10 cellular contexts compared by ENCODE assay signal in genomic region chr19:41323023-41323422, GRCh38. TPM values are rescaled to one million over a fixed set of nuclear protein-coding genes. Genes with fewer than 3 reads are reported as not detected.
A peak's percentile ranks its signal among the peaks of the same experiment; 100 is the strongest.
DNase-seq lines count a peak whose midpoint lies in the region; ATAC-seq, FAIRE-seq and TF ChIP-seq lines count a peak whose summit lies in the region.
"Had no signal": no experiment of that assay in that cellular context is flagged by ENCODE, and none has a peak within 500 bp of the region (broad histone marks: within the 10 kb centered on the region; RNA-seq: fewer than 3 reads in every experiment).

No MANE protein-coding gene starts in this region.

- DNase-seq in activated CD4-positive, alpha-beta T cell treated with anti-CD3 and anti-CD28 coated beads, Interleukin-2, amount 10 ng/mL, durations not matched to agents 24 days and 14 days = no peak
- no peak for DNase-seq in activated CD4-positive, alpha-beta T cell treated with anti-CD3 and anti-CD28 coated beads for 4 hours
- DNase-seq in astrocyte of the hippocampus (ENCODE audit: low read depth, low spot score) = peak; percentile 52
- no peak for DNase-seq in HepG2 (ENCODE audit: low spot score)
- no peak for DNase-seq in tibial nerve (ENCODE audit: low spot score in 2 of 2)
- no peak for DNase-seq in hippocampal formation (lab: John Stamatoyannopoulos, UW)
- DNase-seq in central memory CD4-positive, alpha-beta T cell = no peak
- DNase-seq: stimulated activated CD4-positive, alpha-beta T cell treated with anti-CD3 and anti-CD28 coated beads, Interleukin-2, amount 100 ng/mL, for 48 hours had no signal

- no peak for TF ChIP-seq RAD21 in HepG2 (CRISPR knock-in tag; IDR thresholded peaks at IDR 0.05)

- H3K4me3 ChIP-seq in HepG2 (replicated peaks in 1 of 3; ENCODE audit: insufficient read depth in 1 of 3, low read depth in 2 of 3, low read length in 3 of 3) = peak overlapping the region in 2 of 3 experiments; percentile 15 to 69; a peak in 3 of 6 replicates
- H3K4me3 ChIP-seq in tibial nerve = no peak overlapping the region

- no peaks in the 10 kb centered on the region for H3K27me3 Mint-ChIP-seq in activated CD4-positive, alpha-beta T cell treated with anti-CD3 and anti-CD28 coated beads, Interleukin-2, amount 10 ng/mL, durations not matched to agents 24 days and 14 days

- peaks cover 66% of the 10 kb centered on the region for H3K36me3 Mint-ChIP-seq in activated CD4-positive, alpha-beta T cell treated with anti-CD3 and anti-CD28 coated beads, Interleukin-2, amount 10 ng/mL, durations not matched to agents 24 days and 14 days (ENCODE audit: low read depth)

- peaks cover 2% of the 10 kb centered on the region for H3K79me2 ChIP-seq in HepG2 (ENCODE audit: insufficient read depth, low read length)

- POLR2A ChIA-PET in HepG2 (lab: Yijun Ruan, JAX) = interaction anchor here (0.7 to 6.2 kb wide), 10 partner anchors 13 to 116 kb away, joined by 3 to 73 read pairs (median 7); partner anchors contain the start of genes B3GNT8, B9D2, CCDC97 and HNRNPUL1

- H3K36me3 ChIP-seq in HepG2 (replicated peaks in 1 of 2; ENCODE audit: control insufficient read depth in 1 of 2, insufficient read depth in 2 of 2, low read length in 2 of 2) (peaks cover 8 to 22% of the 10 kb centered on the region in 2 experiments; a peak in 4 of 5 replicates), tibial nerve (peaks cover 0 to 52% (median 15%) of the 10 kb centered on the region in 3 donors)

- in situ Hi-C loops in HepG2 (cut with HindIII; ENCODE audit: extremely low pct_ligation_motif_present, low pct_unique_long_range_greater_than_20kb) = no loop called here

- peak overlapping the region; percentile 72 for H3K9ac ChIP-seq in HepG2 (ENCODE audit: insufficient read depth, low read depth, low read length)

- ATAC-seq in HepG2 (peak; percentile 9), HG03039 (IDR thresholded peaks at IDR 0.05; ENCODE audit: unreplicated experiment) (no peak)

- TF ChIP-seq EP300 in HepG2 (IDR thresholded peaks at IDR 0.05; ENCODE audit: low read depth in 2 of 2, low read length in 2 of 2) (peak in 1 of 2 experiments; percentile 16; a peak in 1 of 4 replicates), HepG2 (CRISPR knock-in tag; IDR thresholded peaks at IDR 0.05; ENCODE audit: borderline replicate concordance) (no peak), tibial nerve (IDR thresholded peaks at IDR 0.05) (no peak)

- WGBS in HepG2 (ENCODE audit: low lambda C conversion rate) = 8% methylated on average over 7 of the region's 7 CpGs
- WGBS in tibial nerve, 2 donors = 54 to 55% methylated on average over 7 of the region's 7 CpGs

- intact Hi-C loops in activated CD4-positive, alpha-beta T cell treated with anti-CD3 and anti-CD28 coated beads, Interleukin-2, amount 10 ng/mL, durations not matched to agents 24 days and 14 days (cut with micrococcal nuclease) = no loop called here
- intact Hi-C loops in HepG2 (cut with micrococcal nuclease; ENCODE audit: unreplicated experiment) = no loop called here

- peak; percentile 56 for FAIRE-seq in HepG2 (lab: Jason Lieb, UNC)

- CTCF ChIA-PET in HepG2 (lab: Yijun Ruan, JAX; ENCODE audit: low intra/inter-chr PET ratio, low total read pairs) = no interaction called here

- no peaks in the 10 kb centered on the region for H3K9me3 Mint-ChIP-seq in activated CD4-positive, alpha-beta T cell treated with anti-CD3 and anti-CD28 coated beads, Interleukin-2, amount 10 ng/mL, durations not matched to agents 24 days and 14 days

- H3K4me1 Mint-ChIP-seq in activated CD4-positive, alpha-beta T cell treated with anti-CD3 and anti-CD28 coated beads, Interleukin-2, amount 10 ng/mL, durations not matched to agents 24 days and 14 days = peaks cover 40% of the 10 kb centered on the region

- H3K4me1 ChIP-seq in HepG2 (ENCODE audit: insufficient read depth, low read length) (peaks cover 78% of the 10 kb centered on the region), tibial nerve (peaks cover 0 to 70% (median 57%) of the 10 kb centered on the region in 4 donors)

- TSS peak; percentile 53 for BruUV-seq in HepG2 (replicated peaks; lab: Mats Ljungman, UMichigan)

- H3K27me3 ChIP-seq in HepG2 (ENCODE audit: control insufficient read depth in 1 of 2, insufficient read depth in 2 of 2, low read length in 2 of 2) = no peaks in the 10 kb centered on the region
- no peaks in the 10 kb centered on the region for H3K27me3 ChIP-seq in tibial nerve

- H3K27ac Mint-ChIP-seq in activated CD4-positive, alpha-beta T cell treated with anti-CD3 and anti-CD28 coated beads, Interleukin-2, amount 10 ng/mL, durations not matched to agents 24 days and 14 days = peak overlapping the region; percentile 84

- H3K4me2 ChIP-seq in HepG2 (ENCODE audit: low read depth, low read length) = peak overlapping the region; percentile 77

- H3K27ac ChIP-seq in HepG2 (ENCODE audit: extremely low read length, insufficient read depth, low read length) = peak overlapping the region; percentile 74
- peak overlapping the region; percentile 63 to 95 (median 81) for H3K27ac ChIP-seq in tibial nerve
- H3K27ac ChIP-seq: C4-2B had no signal

- H3K4me3 Mint-ChIP-seq in activated CD4-positive, alpha-beta T cell treated with anti-CD3 and anti-CD28 coated beads, Interleukin-2, amount 10 ng/mL, durations not matched to agents 24 days and 14 days = peak overlapping the region; percentile 15

- no peak overlapping the region for H2AFZ ChIP-seq in HepG2 (ENCODE audit: low read length)

- no peaks in the 10 kb centered on the region for H4K20me1 ChIP-seq in HepG2 (ENCODE audit: insufficient read depth, low read length)

- TF ChIP-seq CTCF in HepG2 (CRISPR knock-in tag; IDR thresholded peaks at IDR 0.05) = peak; percentile 43
- no peak for TF ChIP-seq CTCF in tibial nerve (IDR thresholded peaks at IDR 0.05)

- H3K9me3 ChIP-seq in HepG2 (ENCODE audit: low read length) (no peaks in the 10 kb centered on the region), tibial nerve (no peaks in the 10 kb centered on the region)

- TF ChIP-seq POLR2A in HepG2 (IDR thresholded peaks at IDR 0.05; ENCODE audit: insufficient read depth in 1 of 2, low read depth in 2 of 2, low read length in 2 of 2) (no peak), tibial nerve (IDR thresholded peaks at IDR 0.05) (no peak)

RNA-seq across cellular contexts. Expression of gene CCDC97, which starts 13.1 kb away (rescaled TPM):
- 30.4 and 30.7 TPM in 2 replicates for total RNA-seq in activated CD4-positive, alpha-beta T cell treated with anti-CD3 and anti-CD28 coated beads, Interleukin-2, amount 10 ng/mL, durations not matched to agents 24 days and 14 days
- total RNA-seq in HepG2 (2016; rRNA removed; fragmentation: Illumina TruSeq; extraction: Trizol) (7.1 and 7.3 TPM in 2 replicates), tibial nerve (10 to 100 TPM; 12.9 to 21.3 (median 15.0) TPM)
- total RNA-seq in HepG2 (2016; cell fraction: cytosol; rRNA removed; fragmentation: Illumina TruSeq; extraction: Trizol; ENCODE audit: low read depth) = 1.5 and 3.3 TPM in 2 replicates
- 6.7 and 7.8 TPM in 2 replicates for total RNA-seq in HepG2 (2016; cell fraction: insoluble cytoplasmic fraction; rRNA removed; fragmentation: Illumina TruSeq; extraction: Trizol)
- 4.3 and 5.8 TPM in 2 replicates for total RNA-seq in HepG2 (2016; cell fraction: membrane; rRNA removed; fragmentation: Illumina TruSeq; extraction: Trizol)
- total RNA-seq in HepG2 (2016; cell fraction: nucleus; rRNA removed; fragmentation: Illumina TruSeq; extraction: Trizol) = 5.8 and 7.6 TPM in 2 replicates
- 6.2 and 7.2 TPM in 2 replicates for polyA plus RNA-seq in HepG2 (2011; rRNA removed)
- 6.6 and 7.0 TPM in 2 replicates for polyA plus RNA-seq in HepG2 (2011; cell fraction: cytosol; rRNA removed)
- 10.5 and 12.4 TPM in 2 replicates for polyA plus RNA-seq in HepG2 (2011; cell fraction: nucleus; rRNA removed)
- polyA plus RNA-seq in HepG2 (2012) = 8.9 and 9.4 TPM in 2 replicates
- 1.4 and 1.9 TPM in 2 replicates for polyA plus RNA-seq in HepG2 (2016; cell fraction: cytosol; fragmentation: Illumina TruSeq; extraction: Trizol; ENCODE audit: low read depth)
- polyA plus RNA-seq in HepG2 (2016; cell fraction: insoluble cytoplasmic fraction; fragmentation: Illumina TruSeq; extraction: Trizol; ENCODE audit: low read depth) = 10.6 and 15.1 TPM in 2 replicates
- 4.3 and 5.1 TPM in 2 replicates for polyA plus RNA-seq in HepG2 (2016; cell fraction: membrane; fragmentation: Illumina TruSeq; extraction: Trizol; ENCODE audit: low read depth)
- 16.5 and 17.3 TPM in 2 replicates for polyA plus RNA-seq in HepG2 (2016; cell fraction: nucleus; fragmentation: Illumina TruSeq; extraction: Trizol; ENCODE audit: insufficient read depth, low read depth)
- polyA minus RNA-seq in HepG2 (2011; rRNA and poly(A)+ RNA removed; ENCODE audit: low replicate concordance) = 11.3 and 18.0 TPM in 2 replicates
- polyA minus RNA-seq in HepG2 (2011; cell fraction: cytosol; rRNA and poly(A)+ RNA removed) = 3.8 and 5.4 TPM in 2 replicates
- polyA minus RNA-seq in HepG2 (2011; cell fraction: nucleus; rRNA and poly(A)+ RNA removed) = 9.4 and 9.9 TPM in 2 replicates

RNA-seq across cellular contexts. Expression of gene TGFB1, which starts 30.7 kb away (rescaled TPM):
- 125 and 127 TPM in 2 replicates for total RNA-seq in activated CD4-positive, alpha-beta T cell treated with anti-CD3 and anti-CD28 coated beads, Interleukin-2, amount 10 ng/mL, durations not matched to agents 24 days and 14 days
- total RNA-seq in HepG2 (2016; rRNA removed; fragmentation: Illumina TruSeq; extraction: Trizol) = 2.7 and 4.1 TPM in 2 replicates
- total RNA-seq in HepG2 (2016; cell fraction: cytosol; rRNA removed; fragmentation: Illumina TruSeq; extraction: Trizol; ENCODE audit: low read depth) = 6.2 and 9.0 TPM in 2 replicates
- 2.2 and 3.6 TPM in 2 replicates for total RNA-seq in HepG2 (2016; cell fraction: insoluble cytoplasmic fraction; rRNA removed; fragmentation: Illumina TruSeq; extraction: Trizol)
- 12.7 and 14.7 TPM in 2 replicates for total RNA-seq in HepG2 (2016; cell fraction: membrane; rRNA removed; fragmentation: Illumina TruSeq; extraction: Trizol)
- 3.0 and 7.5 TPM in 2 replicates for total RNA-seq in HepG2 (2016; cell fraction: nucleus; rRNA removed; fragmentation: Illumina TruSeq; extraction: Trizol)
- polyA plus RNA-seq in HepG2 (2011; rRNA removed) = 5.4 and 6.2 TPM in 2 replicates
- 4.9 and 6.6 TPM in 2 replicates for polyA plus RNA-seq in HepG2 (2011; cell fraction: cytosol; rRNA removed)
- 24.0 and 30.3 TPM in 2 replicates for polyA plus RNA-seq in HepG2 (2011; cell fraction: nucleus; rRNA removed)
- polyA plus RNA-seq in HepG2 (2012) = 27.5 and 39.6 TPM in 2 replicates
- 35.9 and 36.5 TPM in 2 replicates for polyA plus RNA-seq in HepG2 (2016; cell fraction: cytosol; fragmentation: Illumina TruSeq; extraction: Trizol; ENCODE audit: low read depth)
- polyA plus RNA-seq in HepG2 (2016; cell fraction: insoluble cytoplasmic fraction; fragmentation: Illumina TruSeq; extraction: Trizol; ENCODE audit: low read depth) = 13.3 and 16.4 TPM in 2 replicates
- polyA plus RNA-seq in HepG2 (2016; cell fraction: membrane; fragmentation: Illumina TruSeq; extraction: Trizol; ENCODE audit: low read depth) = 49.5 and 52.5 TPM in 2 replicates
- polyA plus RNA-seq in HepG2 (2016; cell fraction: nucleus; fragmentation: Illumina TruSeq; extraction: Trizol; ENCODE audit: insufficient read depth, low read depth) = 30.3 and 32.9 TPM in 2 replicates
- polyA minus RNA-seq in HepG2 (2011; rRNA and poly(A)+ RNA removed; ENCODE audit: low replicate concordance) = 5.5 and 10.7 TPM in 2 replicates
- 17.6 and 20.2 TPM in 2 replicates for polyA minus RNA-seq in HepG2 (2011; cell fraction: cytosol; rRNA and poly(A)+ RNA removed)
- 6.1 and 7.5 TPM in 2 replicates for polyA minus RNA-seq in HepG2 (2011; cell fraction: nucleus; rRNA and poly(A)+ RNA removed)
- 10 to 100 TPM; 14.6 to 31.8 (median 23.9) TPM for total RNA-seq in tibial nerve

RNA-seq across cellular contexts. Expression of gene B9D2, which starts 40.9 kb away (rescaled TPM):
- 6.3 and 8.6 TPM in 2 replicates for total RNA-seq in activated CD4-positive, alpha-beta T cell treated with anti-CD3 and anti-CD28 coated beads, Interleukin-2, amount 10 ng/mL, durations not matched to agents 24 days and 14 days
- 4.4 and 5.3 TPM in 2 replicates for total RNA-seq in HepG2 (2016; rRNA removed; fragmentation: Illumina TruSeq; extraction: Trizol)
- 1.6 and 2.5 TPM in 2 replicates for total RNA-seq in HepG2 (2016; cell fraction: cytosol; rRNA removed; fragmentation: Illumina TruSeq; extraction: Trizol; ENCODE audit: low read depth)
- total RNA-seq in HepG2 (2016; cell fraction: insoluble cytoplasmic fraction; rRNA removed; fragmentation: Illumina TruSeq; extraction: Trizol) = 4.5 and 4.8 TPM in 2 replicates
- total RNA-seq in HepG2 (2016; cell fraction: membrane; rRNA removed; fragmentation: Illumina TruSeq; extraction: Trizol) = 3.0 and 4.0 TPM in 2 replicates
- total RNA-seq in HepG2 (2016; cell fraction: nucleus; rRNA removed; fragmentation: Illumina TruSeq; extraction: Trizol) = 2.3 and 2.6 TPM in 2 replicates
- polyA plus RNA-seq in HepG2 (2011; rRNA removed) = 2.9 and 3.1 TPM in 2 replicates
- polyA plus RNA-seq in HepG2 (2011; cell fraction: cytosol; rRNA removed) = 2.1 and 3.5 TPM in 2 replicates
- polyA plus RNA-seq in HepG2 (2011; cell fraction: nucleus; rRNA removed) = 2.3 and 2.4 TPM in 2 replicates
- polyA plus RNA-seq in HepG2 (2012) = 1.1 and 1.5 TPM in 2 replicates
- polyA plus RNA-seq in HepG2 (2016; cell fraction: cytosol; fragmentation: Illumina TruSeq; extraction: Trizol; ENCODE audit: low read depth) = 1.9 TPM in 2 replicates
- polyA plus RNA-seq in HepG2 (2016; cell fraction: insoluble cytoplasmic fraction; fragmentation: Illumina TruSeq; extraction: Trizol; ENCODE audit: low read depth) = 3.4 and 4.7 TPM in 2 replicates
- 2.7 and 3.1 TPM in 2 replicates for polyA plus RNA-seq in HepG2 (2016; cell fraction: membrane; fragmentation: Illumina TruSeq; extraction: Trizol; ENCODE audit: low read depth)
- 3.4 and 5.8 TPM in 2 replicates for polyA plus RNA-seq in HepG2 (2016; cell fraction: nucleus; fragmentation: Illumina TruSeq; extraction: Trizol; ENCODE audit: insufficient read depth, low read depth)
- 2.0 and 4.3 TPM in 2 replicates for polyA minus RNA-seq in HepG2 (2011; rRNA and poly(A)+ RNA removed; ENCODE audit: low replicate concordance)
- 1.2 and 1.5 TPM in 2 replicates for polyA minus RNA-seq in HepG2 (2011; cell fraction: cytosol; rRNA and poly(A)+ RNA removed)
- polyA minus RNA-seq in HepG2 (2011; cell fraction: nucleus; rRNA and poly(A)+ RNA removed) = 0.90 and 2.5 TPM in 2 replicates
- total RNA-seq in tibial nerve = 1 to 10 TPM in 3 of 4 donors, under 1 TPM in 1; 0.87 to 8.2 (median 3.6) TPM

RNA-seq across cellular contexts. Expression of gene TMEM91, which starts 53.3 kb away (rescaled TPM):
- total RNA-seq in activated CD4-positive, alpha-beta T cell treated with anti-CD3 and anti-CD28 coated beads, Interleukin-2, amount 10 ng/mL, durations not matched to agents 24 days and 14 days = 4.2 and 5.8 TPM in 2 replicates
- 6.3 and 8.4 TPM in 2 replicates for total RNA-seq in HepG2 (2016; rRNA removed; fragmentation: Illumina TruSeq; extraction: Trizol)
- total RNA-seq in HepG2 (2016; cell fraction: cytosol; rRNA removed; fragmentation: Illumina TruSeq; extraction: Trizol; ENCODE audit: low read depth) = 4.9 and 6.5 TPM in 2 replicates
- total RNA-seq in HepG2 (2016; cell fraction: insoluble cytoplasmic fraction; rRNA removed; fragmentation: Illumina TruSeq; extraction: Trizol) = 6.2 and 7.3 TPM in 2 replicates
- 3.9 and 4.6 TPM in 2 replicates for total RNA-seq in HepG2 (2016; cell fraction: membrane; rRNA removed; fragmentation: Illumina TruSeq; extraction: Trizol)
- 3.4 and 6.0 TPM in 2 replicates for total RNA-seq in HepG2 (2016; cell fraction: nucleus; rRNA removed; fragmentation: Illumina TruSeq; extraction: Trizol)
- 10.3 and 11.2 TPM in 2 replicates for polyA plus RNA-seq in HepG2 (2011; rRNA removed)
- 8.3 and 10.4 TPM in 2 replicates for polyA plus RNA-seq in HepG2 (2011; cell fraction: cytosol; rRNA removed)
- 23.1 and 25.5 TPM in 2 replicates for polyA plus RNA-seq in HepG2 (2011; cell fraction: nucleus; rRNA removed)
- 7.9 and 10.2 TPM in 2 replicates for polyA plus RNA-seq in HepG2 (2012)
- 4.9 and 5.8 TPM in 2 replicates for polyA plus RNA-seq in HepG2 (2016; cell fraction: cytosol; fragmentation: Illumina TruSeq; extraction: Trizol; ENCODE audit: low read depth)
- 5.7 and 7.2 TPM in 2 replicates for polyA plus RNA-seq in HepG2 (2016; cell fraction: insoluble cytoplasmic fraction; fragmentation: Illumina TruSeq; extraction: Trizol; ENCODE audit: low read depth)
- 4.2 and 4.9 TPM in 2 replicates for polyA plus RNA-seq in HepG2 (2016; cell fraction: membrane; fragmentation: Illumina TruSeq; extraction: Trizol; ENCODE audit: low read depth)
- 9.5 and 11.5 TPM in 2 replicates for polyA plus RNA-seq in HepG2 (2016; cell fraction: nucleus; fragmentation: Illumina TruSeq; extraction: Trizol; ENCODE audit: insufficient read depth, low read depth)
- polyA minus RNA-seq in HepG2 (2011; rRNA and poly(A)+ RNA removed; ENCODE audit: low replicate concordance) = 2.0 and 33.3 TPM in 2 replicates
- polyA minus RNA-seq in HepG2 (2011; cell fraction: cytosol; rRNA and poly(A)+ RNA removed) = 4.9 and 7.2 TPM in 2 replicates
- 12.7 and 17.7 TPM in 2 replicates for polyA minus RNA-seq in HepG2 (2011; cell fraction: nucleus; rRNA and poly(A)+ RNA removed)
- total RNA-seq in tibial nerve = 10 to 100 TPM; 20.3 to 50.8 (median 31.5) TPM

RNA-seq across cellular contexts. Expression of gene HNRNPUL1, which starts 58.9 kb away (rescaled TPM):
- 256 and 258 TPM in 2 replicates for total RNA-seq in activated CD4-positive, alpha-beta T cell treated with anti-CD3 and anti-CD28 coated beads, Interleukin-2, amount 10 ng/mL, durations not matched to agents 24 days and 14 days
- 81.7 and 88.8 TPM in 2 replicates for total RNA-seq in HepG2 (2016; rRNA removed; fragmentation: Illumina TruSeq; extraction: Trizol)
- 30.9 and 33.3 TPM in 2 replicates for total RNA-seq in HepG2 (2016; cell fraction: cytosol; rRNA removed; fragmentation: Illumina TruSeq; extraction: Trizol; ENCODE audit: low read depth)
- 77.3 and 84.2 TPM in 2 replicates for total RNA-seq in HepG2 (2016; cell fraction: insoluble cytoplasmic fraction; rRNA removed; fragmentation: Illumina TruSeq; extraction: Trizol)
- 78.7 and 78.8 TPM in 2 replicates for total RNA-seq in HepG2 (2016; cell fraction: membrane; rRNA removed; fragmentation: Illumina TruSeq; extraction: Trizol)
- total RNA-seq in HepG2 (2016; cell fraction: nucleus; rRNA removed; fragmentation: Illumina TruSeq; extraction: Trizol) = 62.2 and 71.6 TPM in 2 replicates
- 29.7 and 30.9 TPM in 2 replicates for polyA plus RNA-seq in HepG2 (2011; rRNA removed)
- 16.7 and 21.1 TPM in 2 replicates for polyA plus RNA-seq in HepG2 (2011; cell fraction: cytosol; rRNA removed)
- polyA plus RNA-seq in HepG2 (2011; cell fraction: nucleus; rRNA removed) = 36.0 and 41.1 TPM in 2 replicates
- polyA plus RNA-seq in HepG2 (2012) = 62.3 and 78.5 TPM in 2 replicates
- 43.7 and 48.0 TPM in 2 replicates for polyA plus RNA-seq in HepG2 (2016; cell fraction: cytosol; fragmentation: Illumina TruSeq; extraction: Trizol; ENCODE audit: low read depth)
- 126 and 151 TPM in 2 replicates for polyA plus RNA-seq in HepG2 (2016; cell fraction: insoluble cytoplasmic fraction; fragmentation: Illumina TruSeq; extraction: Trizol; ENCODE audit: low read depth)
- 99.0 and 109 TPM in 2 replicates for polyA plus RNA-seq in HepG2 (2016; cell fraction: membrane; fragmentation: Illumina TruSeq; extraction: Trizol; ENCODE audit: low read depth)
- 102 and 113 TPM in 2 replicates for polyA plus RNA-seq in HepG2 (2016; cell fraction: nucleus; fragmentation: Illumina TruSeq; extraction: Trizol; ENCODE audit: insufficient read depth, low read depth)
- 47.6 and 50.7 TPM in 2 replicates for polyA minus RNA-seq in HepG2 (2011; rRNA and poly(A)+ RNA removed; ENCODE audit: low replicate concordance)
- 23.6 and 33.9 TPM in 2 replicates for polyA minus RNA-seq in HepG2 (2011; cell fraction: cytosol; rRNA and poly(A)+ RNA removed)
- 61.9 and 71.0 TPM in 2 replicates for polyA minus RNA-seq in HepG2 (2011; cell fraction: nucleus; rRNA and poly(A)+ RNA removed)
- 100 to 1,000 TPM; 136 to 163 (median 146) TPM for total RNA-seq in tibial nerve

Comparison
In these comparisons a context has a peak if more than half of its experiments do, and no peak if none do; other contexts are left out.
1. H3K4me3 ChIP-seq: peak in HepG2 (2 of 3); none in tibial nerve (0 of 4).